ENCODE assay signal across 17 cellular contexts in the genomic region with DNA sequence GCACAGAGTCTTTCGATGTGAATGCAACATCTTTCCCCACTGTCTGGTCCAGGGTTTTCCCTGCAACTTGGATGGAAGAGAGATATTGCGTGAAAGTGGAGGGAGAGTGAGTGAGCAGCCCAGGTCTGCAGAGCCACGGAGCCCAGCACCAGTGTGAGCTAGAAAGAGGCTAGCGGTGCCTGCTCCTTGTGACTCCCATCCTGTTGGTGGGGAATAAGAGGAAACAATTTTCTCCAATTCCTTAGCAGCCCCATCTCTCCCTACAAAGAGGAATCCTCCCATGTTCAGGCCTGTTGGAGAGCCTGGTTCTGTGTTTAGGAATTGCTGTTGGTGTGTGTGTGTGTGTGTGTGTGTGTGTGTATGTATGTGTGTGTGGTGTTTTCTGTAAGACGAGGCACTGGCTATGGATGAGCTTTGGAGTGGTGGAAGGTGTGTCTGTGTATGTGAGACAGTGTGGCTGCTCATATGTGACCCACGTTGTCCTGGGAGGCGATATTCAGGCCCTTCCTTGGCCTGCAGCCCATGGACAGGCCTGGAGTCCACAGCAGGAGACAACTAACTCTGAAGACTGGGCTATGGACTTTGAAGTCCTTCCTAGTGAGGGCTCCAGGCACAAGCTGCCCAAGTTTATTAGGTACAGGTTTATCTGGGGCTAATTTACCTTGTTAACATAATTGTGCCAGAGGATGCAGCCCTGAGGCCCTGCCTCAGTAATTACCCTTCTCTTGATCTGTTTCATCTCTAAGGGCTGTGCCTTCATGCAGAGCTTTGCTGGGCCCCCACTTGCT.
A peak's percentile ranks its signal among the peaks of the same experiment; 100 is the strongest.
DNase-seq lines count a peak whose midpoint lies in the region; ATAC-seq, FAIRE-seq and TF ChIP-seq lines count a peak whose summit lies in the region.
"Had no signal": no experiment of that assay in that cellular context is flagged by ENCODE, and none has a peak within 500 bp of the region (broad histone marks: within the 10 kb centered on the region; RNA-seq: fewer than 3 reads in every experiment).

No MANE protein-coding gene starts in this region.

- H3K4me1 ChIP-seq in HEK293 (ENCODE audit: control insufficient read depth, insufficient read depth, low read length) (no peaks in the 10 kb centered on the region), breast epithelium (peaks cover 5 to 10% of the 10 kb centered on the region in 2 donors), right cardiac atrium (ENCODE audit: control insufficient read depth, insufficient read depth, low read length) (peaks cover 14% of the 10 kb centered on the region), skeletal muscle tissue (ENCODE audit: control insufficient read depth in 3 of 3, insufficient read depth in 3 of 3, low read length in 3 of 3) (peaks cover 22 to 35% (median 28%) of the 10 kb centered on the region in 3 donors)
- H3K4me1 ChIP-seq in naive thymus-derived CD4-positive, alpha-beta T cell (ENCODE audit: control insufficient read depth in 2 of 2, insufficient read depth in 2 of 2, low read length in 2 of 2) = peaks cover 0 to 13% of the 10 kb centered on the region in 2 donors

- no peak overlapping the region for H3K27ac Mint-ChIP-seq in naive thymus-derived CD4-positive, alpha-beta T cell
- H3K27ac Mint-ChIP-seq: CD4-positive, CD25-positive, alpha-beta regulatory T cell had no signal

- H3K27ac ChIP-seq in HEK293 (ENCODE audit: extremely low read depth, low read depth, low read length) (no peak overlapping the region), breast epithelium (peak overlapping the region; percentile 71 to 85), right cardiac atrium (ENCODE audit: low read length) (peak overlapping the region; percentile 65), skeletal muscle tissue (ENCODE audit: low read depth, low read length) (peak overlapping the region; percentile 78)
- no peak overlapping the region for H3K27ac ChIP-seq in naive thymus-derived CD4-positive, alpha-beta T cell (ENCODE audit: low read depth, low read length)
- H3K27ac ChIP-seq: hepatocyte had no signal

- CTCF ChIA-PET in HEK293 (lab: Yijun Ruan, JAX) = interaction anchor here (0.5 to 1.4 kb wide), 4 partner anchors 21 to 578 kb away, joined by 3 to 4 read pairs (median 4); no protein-coding TSS in a partner anchor
- CTCF ChIA-PET in naive thymus-derived CD4-positive, alpha-beta T cell (lab: Charles Lee) = no interaction called here

- in situ Hi-C loops in G401 (cut with HindIII; ENCODE audit: low sequenced_read_pairs) = no loop called here

- FAIRE-seq in urothelium cell line (lab: Jason Lieb, UNC) = no peak

- POLR2A ChIA-PET in HEK293 (lab: Yijun Ruan, JAX) = no interaction called here
- POLR2A ChIA-PET in naive thymus-derived CD4-positive, alpha-beta T cell (lab: Charles Lee) = interaction anchor here (0.6 kb wide), 1 partner anchor 324 kb away, joined by 3 read pairs; no protein-coding TSS in a partner anchor

- peaks cover 0 to 3% (median 0%) of the 10 kb centered on the region in 11 donors for H3K9me3 Mint-ChIP-seq in naive thymus-derived CD4-positive, alpha-beta T cell
- H3K9me3 Mint-ChIP-seq: CD4-positive, CD25-positive, alpha-beta regulatory T cell had no signal

- peak; percentile 7 to 17 for ATAC-seq in right cardiac atrium
- ATAC-seq in naive thymus-derived CD4-positive, alpha-beta T cell = no peak
- ATAC-seq in HG02981 (IDR thresholded peaks at IDR 0.05; ENCODE audit: unreplicated experiment) = no peak

- H3K9me3 ChIP-seq in HEK293 (ENCODE audit: control insufficient read depth, insufficient read depth, low read depth, low read length) = no peaks in the 10 kb centered on the region
- no peaks in the 10 kb centered on the region for H3K9me3 ChIP-seq in breast epithelium
- no peaks in the 10 kb centered on the region for H3K9me3 ChIP-seq in right cardiac atrium (ENCODE audit: control insufficient read depth, low read length)
- no peaks in the 10 kb centered on the region for H3K9me3 ChIP-seq in skeletal muscle tissue (ENCODE audit: control insufficient read depth in 3 of 3, low read length in 3 of 3)
- H3K9me3 ChIP-seq in naive thymus-derived CD4-positive, alpha-beta T cell (ENCODE audit: control insufficient read depth in 2 of 3, low read length in 3 of 3) = no peaks in the 10 kb centered on the region

- H3K4me3 ChIP-seq in HEK293 (ENCODE audit: low read depth, low read length) (no peak overlapping the region), breast epithelium (no peak overlapping the region), right cardiac atrium (ENCODE audit: low read length) (no peak overlapping the region), skeletal muscle tissue (ENCODE audit: low read length in 3 of 3) (no peak overlapping the region)
- H3K4me3 ChIP-seq in naive thymus-derived CD4-positive, alpha-beta T cell (ENCODE audit: low read length) = no peak overlapping the region
- H3K4me3 ChIP-seq: hepatocyte had no signal

- DNase-seq in breast epithelium (ENCODE audit: low spot score in 2 of 2) (peak in 1 of 2 donors; percentile 17), right cardiac atrium (no peak), G401 (ENCODE audit: low spot score) (no peak), urothelium cell line (ENCODE audit: low spot score) (no peak)
- DNase-seq in naive thymus-derived CD4-positive, alpha-beta T cell = no peak
- DNase-seq: CD4-positive, CD25-positive, alpha-beta regulatory T cell; DMS79; NCI-H1105 treated with DMSO at 0.1 percent for 48 hours; NCI-H2171; NCI-H748 treated with DMSO at 0.1 percent for 48 hours; T1000 had no signal

- no peak overlapping the region for H3K9ac ChIP-seq in skeletal muscle tissue (ENCODE audit: low read depth in 1 of 3, low read length in 3 of 3)

- H3K27me3 Mint-ChIP-seq in naive thymus-derived CD4-positive, alpha-beta T cell = no peaks in the 10 kb centered on the region
- H3K27me3 Mint-ChIP-seq: activated CD4-positive, alpha-beta T cell treated with anti-CD3 and anti-CD28 coated beads for 36 hours had no signal

- 46% methylated on average over 7 of the region's 7 CpGs for WGBS in right cardiac atrium

- TF ChIP-seq POLR2A in breast epithelium (IDR thresholded peaks at IDR 0.05) = no peak

- no peak overlapping the region for H3K4me3 Mint-ChIP-seq in naive thymus-derived CD4-positive, alpha-beta T cell
- H3K4me3 Mint-ChIP-seq: activated CD4-positive, alpha-beta T cell treated with anti-CD3 and anti-CD28 coated beads for 36 hours; CD4-positive, CD25-positive, alpha-beta regulatory T cell had no signal

- intact Hi-C loops in breast epithelium (cut with DNase I; ENCODE audit: low total_unique reads) = no loop called here
- intact Hi-C loops in right cardiac atrium (cut with DNase I) = no loop called here
- intact Hi-C loops in naive thymus-derived CD4-positive, alpha-beta T cell (cut with micrococcal nuclease) = no loop called here

- H3K27me3 ChIP-seq in breast epithelium = no peaks in the 10 kb centered on the region
- H3K27me3 ChIP-seq in right cardiac atrium (ENCODE audit: control insufficient read depth, insufficient read depth) = no peaks in the 10 kb centered on the region
- no peaks in the 10 kb centered on the region for H3K27me3 ChIP-seq in skeletal muscle tissue (ENCODE audit: control insufficient read depth in 3 of 3, insufficient read depth in 3 of 3, low read length in 3 of 3)
- no peaks in the 10 kb centered on the region for H3K27me3 ChIP-seq in naive thymus-derived CD4-positive, alpha-beta T cell (ENCODE audit: control insufficient read depth in 2 of 2, insufficient read depth in 2 of 2, low read length in 2 of 2)
- H3K27me3 ChIP-seq: hepatocyte had no signal

- H3K36me3 Mint-ChIP-seq in naive thymus-derived CD4-positive, alpha-beta T cell = no peaks in the 10 kb centered on the region
- H3K36me3 Mint-ChIP-seq: activated naive CD4-positive, alpha-beta T cell treated with anti-CD3 and anti-CD28 coated beads, Interleukin-2, amount 50 U/mL, for 72 hours; CD4-positive, CD25-positive, alpha-beta regulatory T cell had no signal

- peaks cover 3 to 24% (median 20%) of the 10 kb centered on the region in 7 donors for H3K4me1 Mint-ChIP-seq in naive thymus-derived CD4-positive, alpha-beta T cell

- TF ChIP-seq CTCF in HEK293 (tag by site-specific recombination; IDR thresholded peaks at IDR 0.05) (no peak), breast epithelium (IDR thresholded peaks at IDR 0.05) (no peak)

- no peaks in the 10 kb centered on the region for H3K36me3 ChIP-seq in HEK293 (ENCODE audit: control insufficient read depth in 2 of 2, insufficient read depth in 1 of 2, low read length in 2 of 2)
- no peaks in the 10 kb centered on the region for H3K36me3 ChIP-seq in breast epithelium
- H3K36me3 ChIP-seq in skeletal muscle tissue (ENCODE audit: control insufficient read depth in 3 of 3, insufficient read depth in 3 of 3, low read length in 3 of 3) = no peaks in the 10 kb centered on the region
- no peaks in the 10 kb centered on the region for H3K36me3 ChIP-seq in naive thymus-derived CD4-positive, alpha-beta T cell (ENCODE audit: control insufficient read depth in 2 of 3, insufficient read depth in 3 of 3, low read length in 3 of 3)

TF ChIP-seq in HEK293, 187 proteins besides CTCF, POLR2A, EP300 and RAD21:
- TF ChIP-seq ZNF600 (tag by site-specific recombination; IDR thresholded peaks at IDR 0.05) (0 out of 2 replicates have a peak, but pooled peaks have one; percentile 19), BCL11B (tag by site-specific recombination; IDR thresholded peaks at IDR 0.05; ENCODE audit: low read depth) (no peak)

Comparison
In these comparisons a context has a peak if more than half of its experiments do, and no peak if none do; other contexts are left out.
1. H3K27ac ChIP-seq: peak in breast epithelium (2 of 2), right cardiac atrium (single experiment) and skeletal muscle tissue (single experiment); none in HEK293 (single experiment) and naive thymus-derived CD4-positive, alpha-beta T cell (single experiment).
2. ATAC-seq: peak in right cardiac atrium (2 of 2); none in naive thymus-derived CD4-positive, alpha-beta T cell (single experiment) and HG02981 (single experiment).